In genomic region chr18:69674921-69675405, GRCh38 we compare ENCODE assay signal across 23 cellular contexts.
DNase-seq lines count a peak whose midpoint lies in the region; ATAC-seq and TF ChIP-seq lines count a peak whose summit lies in the region.
"Had no signal": no experiment of that assay in that cellular context is flagged by ENCODE, and none has a peak within 500 bp of the region (broad histone marks: within the 10 kb centered on the region; RNA-seq: fewer than 3 reads in every experiment).

No MANE protein-coding gene starts in this region.

- H3K79me2 ChIP-seq in smooth muscle cell (ENCODE audit: low read depth) = no peaks in the 10 kb centered on the region

- H3K9me3 ChIP-seq in smooth muscle cell (replicated peaks; ENCODE audit: low read depth) = no peaks in the 10 kb centered on the region
- H3K9me3 ChIP-seq: BE2C had no signal

- no peak overlapping the region for H2AFZ ChIP-seq in smooth muscle cell (ENCODE audit: low read depth)

- H4K20me1 ChIP-seq in smooth muscle cell (ENCODE audit: low read depth) = no peaks in the 10 kb centered on the region

- DNase-seq in NCI-H1417 (lab: John Stamatoyannopoulos, UW) (peak in 2 of 3 experiments; percentile 43 to 78), NCI-H1417 treated with DMSO at 0.1 percent for 48 hours (lab: John Stamatoyannopoulos, UW) (no peak), NCI-H187 treated with DMSO at 0.1 percent for 48 hours (lab: John Stamatoyannopoulos, UW) (peak; percentile 72), smooth muscle cell (lab: John Stamatoyannopoulos, UW; ENCODE audit: unreplicated experiment) (no peak)
- no peak for DNase-seq in activated naive CD4-positive, alpha-beta T cell treated with anti-CD3 and anti-CD28 coated beads, Interleukin-2, amount 10 ng/mL, durations not matched to agents 7 days and 5 days
- no peak for DNase-seq in activated naive CD8-positive, alpha-beta T cell treated with anti-CD3 and anti-CD28 coated beads for 36 hours
- no peak for DNase-seq in activated CD8-positive, alpha-beta memory T cell treated with anti-CD3 and anti-CD28 coated beads, Interleukin-2, amount 10 ng/mL, durations not matched to agents 7 days and 5 days
- DNase-seq: BE2C; CD4-positive, CD25-positive, alpha-beta regulatory T cell; COR-L47; DMS 273 treated with DMSO at 0.1 percent for 48 hours; GDM1; HFFc6; KG1; MV-4-11; NCI-H2171 treated with DMSO at 0.1 percent for 48 hours; NCI-H510A treated with DMSO at 0.1 percent for 48 hours; NCI-H82; OCI-M1; Right ventricle myocardium superior; SW 1271 had no signal

- H3F3A ChIP-seq in smooth muscle cell (ENCODE audit: low read depth) = no peaks in the 10 kb centered on the region

- no peak overlapping the region for H3K4me3 ChIP-seq in smooth muscle cell

- ATAC-seq in activated CD8-positive, alpha-beta memory T cell treated with anti-CD3 and anti-CD28 coated beads, Interleukin-2, amount 10 ng/mL, durations not matched to agents 7 days and 5 days = no peak

- TF ChIP-seq CTCF in brain (conservative IDR thresholded peaks at IDR 0.05) (no peak), smooth muscle cell (IDR thresholded peaks at IDR 0.05; ENCODE audit: borderline replicate concordance, insufficient read depth, poor library complexity, severe bottlenecking) (no peak)

- H3K9ac ChIP-seq in smooth muscle cell (ENCODE audit: low read depth) = no peak overlapping the region

- H3K9me3 Mint-ChIP-seq in brain = peaks cover 0 to 2% (median 0%) of the 10 kb centered on the region in 5 experiments
- H3K9me3 Mint-ChIP-seq in activated naive CD4-positive, alpha-beta T cell treated with anti-CD3 and anti-CD28 coated beads, Interleukin-2, amount 10 ng/mL, durations not matched to agents 7 days and 5 days = no peaks in the 10 kb centered on the region
- no peaks in the 10 kb centered on the region for H3K9me3 Mint-ChIP-seq in activated naive CD8-positive, alpha-beta T cell treated with anti-CD3 and anti-CD28 coated beads for 36 hours
- no peaks in the 10 kb centered on the region for H3K9me3 Mint-ChIP-seq in activated CD8-positive, alpha-beta memory T cell treated with anti-CD3 and anti-CD28 coated beads, Interleukin-2, amount 10 ng/mL, durations not matched to agents 7 days and 5 days (ENCODE audit: low read depth)

- WGBS in smooth muscle cell (ENCODE audit: low lambda C conversion rate) = 94% methylated on average over 3 of the region's 3 CpGs

- no peak overlapping the region for H3K27ac ChIP-seq in smooth muscle cell (ENCODE audit: low read depth)
- H3K27ac ChIP-seq: 22Rv1 had no signal

- H3K27me3 Mint-ChIP-seq in brain = no peaks in the 10 kb centered on the region
- H3K27me3 Mint-ChIP-seq in activated naive CD4-positive, alpha-beta T cell treated with anti-CD3 and anti-CD28 coated beads, Interleukin-2, amount 10 ng/mL, durations not matched to agents 7 days and 5 days = no peaks in the 10 kb centered on the region
- no peaks in the 10 kb centered on the region for H3K27me3 Mint-ChIP-seq in activated naive CD8-positive, alpha-beta T cell treated with anti-CD3 and anti-CD28 coated beads for 36 hours
- peaks cover 10% of the 10 kb centered on the region for H3K27me3 Mint-ChIP-seq in activated CD8-positive, alpha-beta memory T cell treated with anti-CD3 and anti-CD28 coated beads, Interleukin-2, amount 10 ng/mL, durations not matched to agents 7 days and 5 days

- H3K4me2 ChIP-seq in smooth muscle cell = peak overlapping the region; percentile 2

- peak overlapping the region in 4 of 5 experiments; percentile 3 to 81 (median 46) for H3K27ac Mint-ChIP-seq in brain
- H3K27ac Mint-ChIP-seq in activated naive CD4-positive, alpha-beta T cell treated with anti-CD3 and anti-CD28 coated beads, Interleukin-2, amount 10 ng/mL, durations not matched to agents 7 days and 5 days = no peak overlapping the region
- H3K27ac Mint-ChIP-seq in activated naive CD8-positive, alpha-beta T cell treated with anti-CD3 and anti-CD28 coated beads for 36 hours = no peak overlapping the region
- no peak overlapping the region for H3K27ac Mint-ChIP-seq in activated CD8-positive, alpha-beta memory T cell treated with anti-CD3 and anti-CD28 coated beads, Interleukin-2, amount 10 ng/mL, durations not matched to agents 7 days and 5 days
- H3K27ac Mint-ChIP-seq: HFFc6 had no signal

- CTCF ChIA-PET in activated naive CD4-positive, alpha-beta T cell treated with anti-CD3 and anti-CD28 coated beads, Interleukin-2, amount 10 ng/mL, durations not matched to agents 7 days and 5 days (lab: Charles Lee) = no interaction called here
- CTCF ChIA-PET in activated CD8-positive, alpha-beta memory T cell treated with anti-CD3 and anti-CD28 coated beads, Interleukin-2, amount 10 ng/mL, durations not matched to agents 7 days and 5 days (lab: Charles Lee) = no interaction called here

- H3K36me3 ChIP-seq in smooth muscle cell (ENCODE audit: low read depth) = no peaks in the 10 kb centered on the region
- H3K36me3 ChIP-seq: BE2C had no signal

- H3K27me3 ChIP-seq in smooth muscle cell (ENCODE audit: low read depth) = no peaks in the 10 kb centered on the region
- H3K27me3 ChIP-seq: BE2C had no signal

- peaks cover 25% of the 10 kb centered on the region for H3K4me1 Mint-ChIP-seq in brain
- H3K4me1 Mint-ChIP-seq in activated naive CD4-positive, alpha-beta T cell treated with anti-CD3 and anti-CD28 coated beads, Interleukin-2, amount 10 ng/mL, durations not matched to agents 7 days and 5 days = no peaks in the 10 kb centered on the region
- H3K4me1 Mint-ChIP-seq in activated naive CD8-positive, alpha-beta T cell treated with anti-CD3 and anti-CD28 coated beads for 36 hours = no peaks in the 10 kb centered on the region
- H3K4me1 Mint-ChIP-seq in activated CD8-positive, alpha-beta memory T cell treated with anti-CD3 and anti-CD28 coated beads, Interleukin-2, amount 10 ng/mL, durations not matched to agents 7 days and 5 days = no peaks in the 10 kb centered on the region
- H3K4me1 Mint-ChIP-seq: CD4-positive, CD25-positive, alpha-beta regulatory T cell had no signal

- H3K4me1 ChIP-seq in smooth muscle cell (ENCODE audit: low read depth) = peaks cover 16% of the 10 kb centered on the region
- H3K4me1 ChIP-seq: BE2C had no signal

- peaks cover 4% of the 10 kb centered on the region for H3K36me3 Mint-ChIP-seq in brain
- H3K36me3 Mint-ChIP-seq in activated naive CD4-positive, alpha-beta T cell treated with anti-CD3 and anti-CD28 coated beads, Interleukin-2, amount 10 ng/mL, durations not matched to agents 7 days and 5 days = no peaks in the 10 kb centered on the region
- no peaks in the 10 kb centered on the region for H3K36me3 Mint-ChIP-seq in activated naive CD8-positive, alpha-beta T cell treated with anti-CD3 and anti-CD28 coated beads for 36 hours
- H3K36me3 Mint-ChIP-seq in activated CD8-positive, alpha-beta memory T cell treated with anti-CD3 and anti-CD28 coated beads, Interleukin-2, amount 10 ng/mL, durations not matched to agents 7 days and 5 days = no peaks in the 10 kb centered on the region
- H3K36me3 Mint-ChIP-seq: CD4-positive, CD25-positive, alpha-beta regulatory T cell had no signal

- peak overlapping the region in 1 of 5 experiments; percentile 38 for H3K4me3 Mint-ChIP-seq in brain
- no peak overlapping the region for H3K4me3 Mint-ChIP-seq in activated naive CD4-positive, alpha-beta T cell treated with anti-CD3 and anti-CD28 coated beads, Interleukin-2, amount 10 ng/mL, durations not matched to agents 7 days and 5 days
- no peak overlapping the region for H3K4me3 Mint-ChIP-seq in activated naive CD8-positive, alpha-beta T cell treated with anti-CD3 and anti-CD28 coated beads for 36 hours
- H3K4me3 Mint-ChIP-seq in activated CD8-positive, alpha-beta memory T cell treated with anti-CD3 and anti-CD28 coated beads, Interleukin-2, amount 10 ng/mL, durations not matched to agents 7 days and 5 days = no peak overlapping the region
- H3K4me3 Mint-ChIP-seq: CD4-positive, CD25-positive, alpha-beta regulatory T cell; HFFc6 had no signal

Comparison
In these comparisons a context has a peak if more than half of its experiments do, and no peak if none do; other contexts are left out.
1. DNase-seq: peak in NCI-H1417 (2 of 3) and NCI-H187 treated with DMSO at 0.1 percent for 48 hours (single experiment); none in NCI-H1417 treated with DMSO at 0.1 percent for 48 hours (single experiment), smooth muscle cell (single experiment), activated naive CD4-positive, alpha-beta T cell treated with anti-CD3 and anti-CD28 coated beads, Interleukin-2, amount 10 ng/mL, durations not matched to agents 7 days and 5 days (single experiment), activated naive CD8-positive, alpha-beta T cell treated with anti-CD3 and anti-CD28 coated beads for 36 hours (single experiment) and activated CD8-positive, alpha-beta memory T cell treated with anti-CD3 and anti-CD28 coated beads, Interleukin-2, amount 10 ng/mL, durations not matched to agents 7 days and 5 days (single experiment).
2. H3K27ac Mint-ChIP-seq: peak in brain (4 of 5); none in activated naive CD4-positive, alpha-beta T cell treated with anti-CD3 and anti-CD28 coated beads, Interleukin-2, amount 10 ng/mL, durations not matched to agents 7 days and 5 days (single experiment), activated naive CD8-positive, alpha-beta T cell treated with anti-CD3 and anti-CD28 coated beads for 36 hours (single experiment) and activated CD8-positive, alpha-beta memory T cell treated with anti-CD3 and anti-CD28 coated beads, Interleukin-2, amount 10 ng/mL, durations not matched to agents 7 days and 5 days (single experiment).